Comparison of ENCODE assay signal across 23 cellular contexts in the genomic region with DNA sequence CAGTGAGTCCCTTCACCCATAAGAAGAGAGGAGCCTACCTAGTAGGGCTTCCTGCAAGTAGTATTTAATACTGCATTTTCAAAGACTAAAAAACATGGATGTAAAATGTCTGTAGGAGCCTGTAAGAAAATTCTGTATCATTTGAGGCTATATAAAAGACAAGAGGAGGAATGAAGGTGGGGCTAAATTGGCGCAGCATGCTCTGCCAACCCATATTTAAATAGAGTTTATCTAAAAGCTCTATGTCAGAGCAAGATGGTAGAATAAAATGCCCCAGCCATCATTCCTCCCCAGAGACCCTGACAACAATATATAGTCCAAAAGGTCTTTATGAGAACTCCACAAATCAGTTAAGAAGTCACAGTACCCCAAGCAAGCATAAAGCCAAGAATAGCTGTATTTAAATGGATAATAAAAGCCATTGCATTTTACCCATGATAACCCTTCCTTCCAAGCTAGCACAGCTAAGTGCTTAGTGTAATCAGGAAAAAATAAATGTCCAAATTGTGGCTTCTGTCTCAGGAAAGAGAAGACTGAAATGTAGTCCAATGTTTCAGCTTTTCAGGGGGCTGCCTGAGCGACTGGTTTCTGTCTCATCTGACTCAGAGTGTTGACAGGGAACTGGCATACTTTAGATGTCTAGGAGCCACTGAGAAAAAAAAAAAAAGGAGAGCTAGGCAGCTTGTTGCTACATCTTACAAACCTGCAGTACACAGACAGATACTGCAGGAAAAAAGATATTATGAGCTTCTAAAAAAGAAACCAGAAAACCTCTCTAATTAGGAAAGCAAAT.
DNase-seq lines count a peak whose midpoint lies in the region; ATAC-seq, FAIRE-seq and TF ChIP-seq lines count a peak whose summit lies in the region.
"Had no signal": no experiment of that assay in that cellular context is flagged by ENCODE, and none has a peak within 500 bp of the region (broad histone marks: within the 10 kb centered on the region; RNA-seq: fewer than 3 reads in every experiment).

No MANE protein-coding gene starts in this region.

- no peak overlapping the region for H3K9ac ChIP-seq in trophoblast cell (ENCODE audit: low read length)

- H3K23ac ChIP-seq in trophoblast cell (ENCODE audit: low read length), result no peak overlapping the region

- H3K4me1 Mint-ChIP-seq in activated CD4-positive, alpha-beta T cell treated with anti-CD3 and anti-CD28 coated beads, Interleukin-2, amount 10 ng/mL, durations not matched to agents 24 days and 14 days, result no peaks in the 10 kb centered on the region
- H3K4me1 Mint-ChIP-seq: endodermal cell had no signal

- peak overlapping the region in 2 of 10 donors; percentile 24 to 31 for H3K27ac ChIP-seq in heart right ventricle
- H3K27ac ChIP-seq in trophoblast cell (ENCODE audit: low read depth, low read length), result peak overlapping the region; percentile 79
- H3K27ac ChIP-seq in uterus, result no peak overlapping the region
- H3K27ac ChIP-seq: right lobe of liver, tibial artery, WERI-Rb-1 had no signal

- 42 to 44% methylated on average over 2 of the region's 2 CpGs for WGBS in heart right ventricle, 2 donors
- no CpG with 5 or more reads among the region's 2 CpGs for WGBS in trophoblast cell (ENCODE audit: extremely low coverage, insufficient coverage, insufficient read length)

- TF ChIP-seq POLR2A in uterus (IDR thresholded peaks at IDR 0.05), result no peak
- TF ChIP-seq POLR2A in GM12892 (IDR thresholded peaks at IDR 0.05; ENCODE audit: low read depth, low read length), result no peak

- H3K4me1 ChIP-seq in heart right ventricle (peaks cover 0 to 8% (median 0%) of the 10 kb centered on the region in 9 donors), trophoblast cell (ENCODE audit: control insufficient read depth in 1 of 2, insufficient read depth in 2 of 2, low read length in 2 of 2) (no peaks in the 10 kb centered on the region), uterus (no peaks in the 10 kb centered on the region)
- H3K4me1 ChIP-seq: right lobe of liver, tibial artery had no signal

- no peak overlapping the region for H3K4me3 Mint-ChIP-seq in activated CD4-positive, alpha-beta T cell treated with anti-CD3 and anti-CD28 coated beads, Interleukin-2, amount 10 ng/mL, durations not matched to agents 24 days and 14 days
- H3K4me3 Mint-ChIP-seq: activated CD4-positive, alpha-beta memory T cell treated with anti-CD3 and anti-CD28 coated beads for 36 hours; endodermal cell had no signal

- H4K8ac ChIP-seq in trophoblast cell (ENCODE audit: low read depth, low read length), result no peak overlapping the region

- H3K4me3 ChIP-seq in astrocyte of the spinal cord (ENCODE audit: low read depth, low read length) (no peak overlapping the region), heart right ventricle (no peak overlapping the region), trophoblast cell (ENCODE audit: low read depth, low read length) (no peak overlapping the region), uterus (no peak overlapping the region)
- H3K4me3 ChIP-seq: right lobe of liver, tibial artery had no signal

- no peak overlapping the region for H3K27ac Mint-ChIP-seq in activated CD4-positive, alpha-beta T cell treated with anti-CD3 and anti-CD28 coated beads, Interleukin-2, amount 10 ng/mL, durations not matched to agents 24 days and 14 days
- H3K27ac Mint-ChIP-seq: activated CD4-positive, alpha-beta memory T cell treated with anti-CD3 and anti-CD28 coated beads for 36 hours; endodermal cell had no signal

- peaks cover 0 to 63% (median 31%) of the 10 kb centered on the region in 11 donors for H3K9me3 ChIP-seq in heart right ventricle
- no peaks in the 10 kb centered on the region for H3K9me3 ChIP-seq in trophoblast cell (ENCODE audit: insufficient read depth, low read depth, low read length)
- H3K9me3 ChIP-seq in uterus, result peaks cover 0 to 3% of the 10 kb centered on the region in 2 donors
- H3K9me3 ChIP-seq: right lobe of liver had no signal

- no peak overlapping the region for H4K12ac ChIP-seq in trophoblast cell (ENCODE audit: low read depth, low read length)

- FAIRE-seq in GM19239 (lab: Jason Lieb, UNC), result no peak
- FAIRE-seq in GM12892 (lab: Jason Lieb, UNC), result no peak
- FAIRE-seq: H1 had no signal

- DNase-seq in HCEC 1CT, result peak; percentile 32
- DNase-seq in astrocyte of the spinal cord (ENCODE audit: low read depth, low spot score), result peak; percentile 29
- peak in 1 of 2 donors; percentile 15 for DNase-seq in heart right ventricle
- peak in 1 of 2 donors; percentile 17 for DNase-seq in trophoblast cell
- DNase-seq in GM19239 (ENCODE audit: insufficient read length, low spot score), result no peak
- DNase-seq in uterus, result no peak
- no peak for DNase-seq in activated CD4-positive, alpha-beta T cell treated with anti-CD3 and anti-CD28 coated beads, Interleukin-2, amount 10 ng/mL, durations not matched to agents 24 days and 14 days
- no peak for DNase-seq in GM12892 (ENCODE audit: insufficient read length)
- DNase-seq: activated CD4-positive, alpha-beta memory T cell treated with anti-CD3 and anti-CD28 coated beads for 36 hours; activated gamma-delta T cell treated with Interleukin-2 at 50 U/mL for 16 hours; activated T-cell treated with anti-CD3 and anti-CD28 coated beads for 4 hours; DND-41; endodermal cell; NCI-H1417 treated with DMSO at 0.1 percent for 48 hours; NCI-H526; nucleus accumbens; right lobe of liver; SHP77; stimulated activated naive CD8-positive, alpha-beta T cell treated with anti-CD3 and anti-CD28 coated beads, Interleukin-15, Interleukin-2, amounts not matched to agents 100 U/mL and 50 U/mL, for 24 hours; tibial artery; WERI-Rb-1 had no signal

- no peak overlapping the region for H3K18ac ChIP-seq in trophoblast cell (ENCODE audit: low read length)

- H2BK12ac ChIP-seq in trophoblast cell (ENCODE audit: low read length), result no peak overlapping the region

- no peak overlapping the region for H4K91ac ChIP-seq in trophoblast cell (ENCODE audit: low read depth, low read length)

- no peak overlapping the region for H3K4ac ChIP-seq in trophoblast cell (ENCODE audit: low read depth, low read length)

- no peaks in the 10 kb centered on the region for H3K27me3 Mint-ChIP-seq in activated CD4-positive, alpha-beta T cell treated with anti-CD3 and anti-CD28 coated beads, Interleukin-2, amount 10 ng/mL, durations not matched to agents 24 days and 14 days
- H3K27me3 Mint-ChIP-seq: activated CD4-positive, alpha-beta memory T cell treated with anti-CD3 and anti-CD28 coated beads for 36 hours had no signal

- no peaks in the 10 kb centered on the region for H3K79me1 ChIP-seq in trophoblast cell (ENCODE audit: low read length)

- intact Hi-C loops in heart right ventricle (cut with DNase I), result no loop called here
- intact Hi-C loops in uterus (cut with DNase I; ENCODE audit: low total_unique reads), result no loop called here
- intact Hi-C loops in activated CD4-positive, alpha-beta T cell treated with anti-CD3 and anti-CD28 coated beads, Interleukin-2, amount 10 ng/mL, durations not matched to agents 24 days and 14 days (cut with micrococcal nuclease), result no loop called here

- in situ Hi-C loops in astrocyte of the spinal cord (cut with HindIII; ENCODE audit: low sequenced_read_pairs), result no loop called here

- H3K36me3 ChIP-seq in heart right ventricle (peaks cover 0 to 10% (median 0%) of the 10 kb centered on the region in 9 donors), trophoblast cell (ENCODE audit: control insufficient read depth in 1 of 2, insufficient read depth in 2 of 2, low read length in 2 of 2) (no peaks in the 10 kb centered on the region), uterus (no peaks in the 10 kb centered on the region)
- H3K36me3 ChIP-seq: right lobe of liver, WERI-Rb-1 had no signal

- H3K27me3 ChIP-seq in heart right ventricle (no peaks in the 10 kb centered on the region), trophoblast cell (ENCODE audit: insufficient read depth, low read length) (no peaks in the 10 kb centered on the region), uterus (no peaks in the 10 kb centered on the region)
- H3K27me3 ChIP-seq: right lobe of liver, tibial artery had no signal

- peak overlapping the region; percentile 27 for H2BK120ac ChIP-seq in trophoblast cell (ENCODE audit: insufficient read depth, low read length, poor library complexity)

- peaks cover 18% of the 10 kb centered on the region for H3K9me3 Mint-ChIP-seq in activated CD4-positive, alpha-beta T cell treated with anti-CD3 and anti-CD28 coated beads, Interleukin-2, amount 10 ng/mL, durations not matched to agents 24 days and 14 days

- no peak overlapping the region for H3K14ac ChIP-seq in trophoblast cell (ENCODE audit: low read length)

- no peak overlapping the region for H2AFZ ChIP-seq in trophoblast cell (ENCODE audit: insufficient read depth, low read length, poor library complexity)

- TF ChIP-seq CTCF in astrocyte of the spinal cord (IDR thresholded peaks at IDR 0.05; ENCODE audit: low read depth, low read length) (no peak), heart right ventricle (IDR thresholded peaks at IDR 0.05) (no peak), uterus (IDR thresholded peaks at IDR 0.05) (no peak)

- peak; percentile 55 to 94 (median 87) for ATAC-seq in heart right ventricle
- ATAC-seq: left lobe of liver; right lobe of liver; stimulated activated naive CD8-positive, alpha-beta T cell treated with anti-CD3 and anti-CD28 coated beads, Interleukin-15, Interleukin-2, amounts not matched to agents 100 U/mL and 50 U/mL, for 24 hours had no signal

- H3K36me3 Mint-ChIP-seq in activated CD4-positive, alpha-beta T cell treated with anti-CD3 and anti-CD28 coated beads, Interleukin-2, amount 10 ng/mL, durations not matched to agents 24 days and 14 days (ENCODE audit: low read depth), result no peaks in the 10 kb centered on the region

- no peak overlapping the region for H2BK5ac ChIP-seq in trophoblast cell (ENCODE audit: low read depth, low read length, poor library complexity)

- H3K4me2 ChIP-seq in trophoblast cell (ENCODE audit: low read length), result peak overlapping the region; percentile 23

- H2AK5ac ChIP-seq in trophoblast cell (ENCODE audit: low read length), result no peak overlapping the region

- no peaks in the 10 kb centered on the region for H3K79me2 ChIP-seq in trophoblast cell (ENCODE audit: control insufficient read depth, insufficient read depth, low read length, poor library complexity)

Comparison
In these comparisons a context has a peak if more than half of its experiments do, and no peak if none do; other contexts are left out.
1. DNase-seq: peak in HCEC 1CT (single experiment) and astrocyte of the spinal cord (single experiment); none in GM19239 (single experiment), uterus (0 of 2), activated CD4-positive, alpha-beta T cell treated with anti-CD3 and anti-CD28 coated beads, Interleukin-2, amount 10 ng/mL, durations not matched to agents 24 days and 14 days (single experiment) and GM12892 (single experiment).